In the genomic region with DNA sequence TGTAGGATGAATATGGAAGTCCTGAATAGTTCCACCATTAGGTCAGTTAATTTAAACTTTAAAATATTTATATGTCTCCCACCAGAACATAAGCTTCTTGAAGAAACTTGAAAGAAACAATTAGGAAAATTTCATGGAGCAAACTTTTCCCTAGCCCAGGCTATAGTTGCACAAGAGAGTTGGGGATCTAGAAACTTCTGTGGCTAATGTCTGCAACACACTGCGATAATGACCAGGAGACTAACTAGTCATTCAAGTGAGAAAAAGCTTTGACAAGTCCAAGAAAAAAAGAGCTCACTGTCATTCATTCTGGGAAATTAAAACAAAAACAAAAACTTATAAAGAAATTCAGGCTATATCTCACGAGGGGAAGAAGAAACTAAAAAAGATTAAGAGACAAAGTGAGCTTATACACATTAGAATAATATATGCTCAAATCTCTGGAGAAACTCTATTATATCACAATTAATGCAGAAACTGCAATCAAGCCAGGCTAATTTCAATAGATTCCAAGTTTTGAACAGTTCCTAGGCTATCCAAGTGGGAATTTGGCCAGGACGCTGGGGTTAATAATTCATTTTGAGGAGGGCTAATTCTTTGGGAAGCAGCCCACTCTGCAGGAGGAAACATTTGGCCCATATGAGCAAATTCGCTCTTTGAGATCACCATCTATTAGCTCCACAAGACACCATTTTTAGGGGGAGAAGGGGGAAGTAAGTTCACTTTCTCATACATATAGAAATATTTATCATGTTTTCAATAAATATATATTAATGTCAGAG, we compare ENCODE assay signal across 18 cellular contexts.
A peak's percentile ranks its signal among the peaks of the same experiment; 100 is the strongest.
DNase-seq lines count a peak whose midpoint lies in the region; ATAC-seq and TF ChIP-seq lines count a peak whose summit lies in the region.
"Had no signal": no experiment of that assay in that cellular context is flagged by ENCODE, and none has a peak within 500 bp of the region (broad histone marks: within the 10 kb centered on the region; RNA-seq: fewer than 3 reads in every experiment).

No MANE protein-coding gene starts in this region.

- peaks cover 45% of the 10 kb centered on the region for H3K4me1 ChIP-seq in left ventricle myocardium inferior
- no peaks in the 10 kb centered on the region for H3K4me1 ChIP-seq in right cardiac atrium (ENCODE audit: control insufficient read depth, insufficient read depth, low read length)
- peaks cover under 1 to 3% of the 10 kb centered on the region in 2 donors for H3K4me1 ChIP-seq in uterus

- TF ChIP-seq CTCF in left ventricle myocardium inferior (IDR thresholded peaks at IDR 0.05; ENCODE audit: borderline replicate concordance) (no peak), astrocyte of the spinal cord (IDR thresholded peaks at IDR 0.05; ENCODE audit: low read depth, low read length) (no peak), uterus (IDR thresholded peaks at IDR 0.05) (no peak)

- H3K36me3 ChIP-seq in left ventricle myocardium inferior (no peaks in the 10 kb centered on the region), uterus (no peaks in the 10 kb centered on the region)

- H3K4me3 ChIP-seq in left ventricle myocardium inferior (no peak overlapping the region), astrocyte of the spinal cord (ENCODE audit: low read depth, low read length) (no peak overlapping the region), right cardiac atrium (ENCODE audit: low read length) (no peak overlapping the region), uterus (no peak overlapping the region)
- H3K4me3 ChIP-seq: GM12878, PC-9 had no signal

- no peak for TF ChIP-seq POLR2A in uterus (IDR thresholded peaks at IDR 0.05)

- H3K27ac ChIP-seq in left ventricle myocardium inferior (replicated peaks) (peak overlapping the region; percentile 5), right cardiac atrium (ENCODE audit: low read length) (no peak overlapping the region), uterus (peak overlapping the region in 1 of 2 donors; percentile 5)
- H3K27ac ChIP-seq: C4-2B, PC-9 had no signal

- intact Hi-C loops in left ventricle myocardium inferior (cut with micrococcal nuclease) (no loop called here), Right ventricle myocardium superior (cut with DNase I) (no loop called here), right cardiac atrium (cut with DNase I) (no loop called here), uterus (cut with DNase I; ENCODE audit: low total_unique reads) (no loop called here)

- WGBS in right cardiac atrium, result 64% methylated on average over 4 of the region's 4 CpGs

- no peaks in the 10 kb centered on the region for H3K9me3 ChIP-seq in left ventricle myocardium inferior (replicated peaks)
- no peaks in the 10 kb centered on the region for H3K9me3 ChIP-seq in right cardiac atrium (ENCODE audit: control insufficient read depth, low read length)
- no peaks in the 10 kb centered on the region for H3K9me3 ChIP-seq in uterus

- H3K27me3 ChIP-seq in left ventricle myocardium inferior (ENCODE audit: low read depth) (no peaks in the 10 kb centered on the region), right cardiac atrium (ENCODE audit: control insufficient read depth, insufficient read depth) (no peaks in the 10 kb centered on the region), uterus (no peaks in the 10 kb centered on the region)

- in situ Hi-C loops in astrocyte of the spinal cord (cut with HindIII; ENCODE audit: low sequenced_read_pairs), result no loop called here

- ATAC-seq in Right ventricle myocardium superior (ENCODE audit: poor library complexity), result no peak
- peak; percentile 22 to 39 for ATAC-seq in right cardiac atrium
- ATAC-seq: GM12878, HCT116 had no signal

- DNase-seq in left ventricle myocardium inferior (no peak), Right ventricle myocardium superior (no peak), astrocyte of the spinal cord (ENCODE audit: low read depth, low spot score) (peak; percentile 14), right cardiac atrium (no peak), uterus (peak; percentile 32 to 34), GM19238 (ENCODE audit: insufficient read length, low spot score) (no peak), SK-N-DZ (ENCODE audit: low spot score) (no peak)
- no peak for DNase-seq in activated CD8-positive, alpha-beta memory T cell treated with anti-CD3 and anti-CD28 coated beads, Interleukin-2, amount 50 U/mL, for 48 hours
- DNase-seq: COR-L47, KG1, NCI-H1092, NCI-H1694, NCI-H2107, NCI-H226, PC-9 had no signal

Comparison
In these comparisons a context has a peak if more than half of its experiments do, and no peak if none do; other contexts are left out.
1. DNase-seq: peak in astrocyte of the spinal cord (single experiment) and uterus (2 of 2); none in left ventricle myocardium inferior (single experiment), Right ventricle myocardium superior (single experiment), right cardiac atrium (0 of 3), GM19238 (single experiment), activated CD8-positive, alpha-beta memory T cell treated with anti-CD3 and anti-CD28 coated beads, Interleukin-2, amount 50 U/mL, for 48 hours (single experiment) and SK-N-DZ (single experiment).